Comparison of ENCODE assay signal across 8 cellular contexts in the genomic region with DNA sequence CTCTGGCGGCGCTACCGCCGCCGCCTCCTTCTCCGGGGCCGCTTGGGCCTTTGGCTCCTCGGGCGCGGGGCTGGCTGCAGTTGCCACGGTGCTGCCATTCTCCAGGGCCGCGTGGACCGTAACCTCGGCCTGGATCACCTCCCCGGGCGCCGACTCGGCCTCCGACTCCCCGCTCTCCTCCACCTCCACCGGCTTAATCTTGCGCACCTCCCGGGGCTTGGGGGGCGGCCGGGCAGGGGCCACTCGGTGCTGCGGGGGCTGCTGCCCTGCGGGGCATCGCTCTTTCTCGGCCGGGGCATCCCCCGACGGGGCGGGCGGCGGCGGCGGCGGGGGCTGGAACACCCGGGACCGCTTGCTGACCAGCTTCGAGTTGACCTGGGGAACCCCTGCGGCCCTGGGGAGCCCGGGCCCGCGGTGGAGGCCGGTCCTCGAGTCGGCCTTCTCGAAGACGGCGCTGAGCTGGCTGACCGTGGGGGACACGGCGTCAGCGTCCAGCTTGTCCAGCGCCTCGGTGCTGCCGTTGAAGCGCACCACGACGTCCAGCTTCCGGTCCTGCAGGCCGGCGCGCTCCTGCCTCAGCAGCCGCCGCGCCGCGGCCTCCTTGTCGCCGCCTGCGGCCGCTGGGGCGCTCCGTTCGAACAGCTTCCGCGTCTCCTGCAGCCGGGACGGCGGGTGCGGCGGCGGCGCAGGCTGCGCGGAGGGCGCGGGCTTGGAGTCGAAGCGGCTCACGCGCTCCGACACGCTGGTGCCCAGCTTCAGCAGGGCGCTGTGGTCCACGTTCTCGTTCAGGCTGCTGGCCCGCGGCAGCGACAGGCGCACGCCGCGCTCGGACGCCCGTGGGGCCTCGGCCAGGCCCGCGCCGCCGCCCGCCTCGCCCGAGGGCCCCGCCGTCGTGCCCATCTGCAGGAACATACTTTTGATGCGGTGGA. TPM values are rescaled to one million over a fixed set of nuclear protein-coding genes. Genes with fewer than 3 reads are reported as not detected.
DNase-seq lines count a peak whose midpoint lies in the region; ATAC-seq and TF ChIP-seq lines count a peak whose summit lies in the region.

No MANE protein-coding gene starts in this region.

- no peak overlapping the region for H3K9ac ChIP-seq in neural progenitor cell

- H3K27ac Mint-ChIP-seq in activated T-helper 1 cell treated with anti-CD3 and anti-CD28 coated beads, Interleukin-12 subunit alpha, Interleukin-12 subunit beta, Interleukin-2, Interleukin-4 antibody, amounts not matched to agents 30 ng/mL and 10 ng/mL and 1 ng/mL, durations not matched to agents 14 hours and 24 hours and 36 hours = peak overlapping the region; percentile 94
- no peak overlapping the region for H3K27ac Mint-ChIP-seq in neural progenitor cell

- H3K4me2 ChIP-seq in neural progenitor cell = peak overlapping the region; percentile 96

- peaks cover 48% of the 10 kb centered on the region for H3K79me2 ChIP-seq in neural progenitor cell (ENCODE audit: low read depth)

- no peak for ATAC-seq in GM19452 (IDR thresholded peaks at IDR 0.05; ENCODE audit: unreplicated experiment)
- no peak for ATAC-seq in HG03432 (IDR thresholded peaks at IDR 0.05; ENCODE audit: unreplicated experiment)

- intact Hi-C loops in activated T-helper 1 cell treated with anti-CD3 and anti-CD28 coated beads, Interleukin-12 subunit alpha, Interleukin-12 subunit beta, Interleukin-2, Interleukin-4 antibody, amounts not matched to agents 30 ng/mL and 10 ng/mL and 1 ng/mL, durations not matched to agents 14 hours and 24 hours and 36 hours (cut with micrococcal nuclease) = loop anchor here (2.0 to 5.0 kb wide), 3 partner anchors 19 to 472 kb away; a partner anchor contains a TSS

- H3K4me3 Mint-ChIP-seq in activated T-helper 1 cell treated with anti-CD3 and anti-CD28 coated beads, Interleukin-12 subunit alpha, Interleukin-12 subunit beta, Interleukin-2, Interleukin-4 antibody, amounts not matched to agents 30 ng/mL and 10 ng/mL and 1 ng/mL, durations not matched to agents 14 hours and 24 hours and 36 hours = peak overlapping the region; percentile 98
- H3K4me3 Mint-ChIP-seq in neural progenitor cell = peak overlapping the region; percentile 87

- H3K4me1 Mint-ChIP-seq in activated T-helper 1 cell treated with anti-CD3 and anti-CD28 coated beads, Interleukin-12 subunit alpha, Interleukin-12 subunit beta, Interleukin-2, Interleukin-4 antibody, amounts not matched to agents 30 ng/mL and 10 ng/mL and 1 ng/mL, durations not matched to agents 14 hours and 24 hours and 36 hours (ENCODE audit: low read depth) = peaks cover 51% of the 10 kb centered on the region
- peaks cover 43% of the 10 kb centered on the region for H3K4me1 Mint-ChIP-seq in neural progenitor cell

- H3F3A ChIP-seq in neural progenitor cell (ENCODE audit: low read depth) = peaks cover 29% of the 10 kb centered on the region

- H3K36me3 ChIP-seq in neural progenitor cell = no peaks in the 10 kb centered on the region

- no peaks in the 10 kb centered on the region for H3K9me3 ChIP-seq in neural progenitor cell (ENCODE audit: low read depth)

- no peak overlapping the region for H3K27ac ChIP-seq in neural progenitor cell

- H3K4me3 ChIP-seq in fibroblast of villous mesenchyme (ENCODE audit: low read depth, low read length) (peak overlapping the region; percentile 85), neural progenitor cell (peak overlapping the region; percentile 78)

- H3K9me3 Mint-ChIP-seq in activated T-helper 1 cell treated with anti-CD3 and anti-CD28 coated beads, Interleukin-12 subunit alpha, Interleukin-12 subunit beta, Interleukin-2, Interleukin-4 antibody, amounts not matched to agents 30 ng/mL and 10 ng/mL and 1 ng/mL, durations not matched to agents 14 hours and 24 hours and 36 hours = no peaks in the 10 kb centered on the region
- H3K9me3 Mint-ChIP-seq in neural progenitor cell = no peaks in the 10 kb centered on the region

- H3K4me1 ChIP-seq in neural progenitor cell = peaks cover 37% of the 10 kb centered on the region

- peaks cover 22% of the 10 kb centered on the region for H3K36me3 Mint-ChIP-seq in activated T-helper 1 cell treated with anti-CD3 and anti-CD28 coated beads, Interleukin-12 subunit alpha, Interleukin-12 subunit beta, Interleukin-2, Interleukin-4 antibody, amounts not matched to agents 30 ng/mL and 10 ng/mL and 1 ng/mL, durations not matched to agents 14 hours and 24 hours and 36 hours (ENCODE audit: low read depth)
- H3K36me3 Mint-ChIP-seq in neural progenitor cell = peaks cover 4% of the 10 kb centered on the region

- TF ChIP-seq CTCF in fibroblast of villous mesenchyme (IDR thresholded peaks at IDR 0.05; ENCODE audit: insufficient read depth, low read depth, low read length) = peak; percentile 8
- TF ChIP-seq CTCF in neural progenitor cell (IDR thresholded peaks at IDR 0.05) = peak; percentile 14

- H2AFZ ChIP-seq in neural progenitor cell (replicated peaks) = no peak overlapping the region

- no peaks in the 10 kb centered on the region for H3K27me3 Mint-ChIP-seq in activated T-helper 1 cell treated with anti-CD3 and anti-CD28 coated beads, Interleukin-12 subunit alpha, Interleukin-12 subunit beta, Interleukin-2, Interleukin-4 antibody, amounts not matched to agents 30 ng/mL and 10 ng/mL and 1 ng/mL, durations not matched to agents 14 hours and 24 hours and 36 hours (ENCODE audit: insufficient read depth)
- H3K27me3 Mint-ChIP-seq in neural progenitor cell (ENCODE audit: insufficient read depth, low read depth) = peaks cover 8% of the 10 kb centered on the region

- peaks cover 55% of the 10 kb centered on the region for H4K20me1 ChIP-seq in neural progenitor cell (ENCODE audit: low read depth)

- H3K27me3 ChIP-seq in neural progenitor cell = peaks cover 13% of the 10 kb centered on the region

- DNase-seq in NCI-H2029 (lab: John Stamatoyannopoulos, UW) (peak; percentile 38), NCI-H2029 treated with DMSO at 0.1 percent for 48 hours (lab: John Stamatoyannopoulos, UW) (no peak), NCI-H69 (lab: John Stamatoyannopoulos, UW) (peak; percentile 82), fibroblast of villous mesenchyme (ENCODE audit: low read depth) (peak; percentile 67), neural progenitor cell (ENCODE audit: low spot score) (peak; percentile 87)
- peak; percentile 45 for DNase-seq in activated T-helper 1 cell treated with anti-CD3 and anti-CD28 coated beads, Interleukin-12 subunit alpha, Interleukin-12 subunit beta, Interleukin-2, Interleukin-4 antibody, amounts not matched to agents 30 ng/mL and 10 ng/mL and 1 ng/mL, durations not matched to agents 14 hours and 24 hours and 36 hours (ENCODE audit: low spot score)

RNA-seq across cellular contexts. Expression of a gene that starts 0.8 kb away (rescaled TPM):
- total RNA-seq in activated T-helper 1 cell treated with anti-CD3 and anti-CD28 coated beads, Interleukin-12 subunit alpha, Interleukin-12 subunit beta, Interleukin-2, Interleukin-4 antibody, amounts not matched to agents 30 ng/mL and 10 ng/mL and 1 ng/mL, durations not matched to agents 14 hours and 24 hours and 36 hours = 97.1 and 101 TPM in 2 replicates
- 38.7 and 47.1 TPM in 2 replicates for total RNA-seq in fibroblast of villous mesenchyme
- 12.0 and 31.4 TPM in 2 replicates for total RNA-seq in neural progenitor cell (ENCODE audit: low replicate concordance)

RNA-seq across cellular contexts. Expression of a gene that starts 16.1 kb away (rescaled TPM):
- total RNA-seq in activated T-helper 1 cell treated with anti-CD3 and anti-CD28 coated beads, Interleukin-12 subunit alpha, Interleukin-12 subunit beta, Interleukin-2, Interleukin-4 antibody, amounts not matched to agents 30 ng/mL and 10 ng/mL and 1 ng/mL, durations not matched to agents 14 hours and 24 hours and 36 hours = 0.32 and 0.49 TPM in 2 replicates
- total RNA-seq in fibroblast of villous mesenchyme (0.32 TPM in 1 of 2 replicates, not detected in the other), neural progenitor cell (ENCODE audit: low replicate concordance) (1.5 TPM in 1 of 2 replicates, not detected in the other)

RNA-seq across cellular contexts. Expression of a gene that starts 19.7 kb away (rescaled TPM):
- total RNA-seq in activated T-helper 1 cell treated with anti-CD3 and anti-CD28 coated beads, Interleukin-12 subunit alpha, Interleukin-12 subunit beta, Interleukin-2, Interleukin-4 antibody, amounts not matched to agents 30 ng/mL and 10 ng/mL and 1 ng/mL, durations not matched to agents 14 hours and 24 hours and 36 hours = 1.6 and 3.6 TPM in 2 replicates
- 4.7 and 5.8 TPM in 2 replicates for total RNA-seq in fibroblast of villous mesenchyme
- 8.7 and 27.9 TPM in 2 replicates for total RNA-seq in neural progenitor cell (ENCODE audit: low replicate concordance)

RNA-seq across cellular contexts. Expression of a gene that starts 51.7 kb away (rescaled TPM):
- 1.2 and 2.0 TPM in 2 replicates for total RNA-seq in activated T-helper 1 cell treated with anti-CD3 and anti-CD28 coated beads, Interleukin-12 subunit alpha, Interleukin-12 subunit beta, Interleukin-2, Interleukin-4 antibody, amounts not matched to agents 30 ng/mL and 10 ng/mL and 1 ng/mL, durations not matched to agents 14 hours and 24 hours and 36 hours
- 2,749 and 5,894 TPM in 2 replicates for total RNA-seq in fibroblast of villous mesenchyme
- 1.1 and 4.2 TPM in 2 replicates for total RNA-seq in neural progenitor cell (ENCODE audit: low replicate concordance)

RNA-seq across cellular contexts. Expression of a gene that starts 54.5 kb away (rescaled TPM):
- total RNA-seq in activated T-helper 1 cell treated with anti-CD3 and anti-CD28 coated beads, Interleukin-12 subunit alpha, Interleukin-12 subunit beta, Interleukin-2, Interleukin-4 antibody, amounts not matched to agents 30 ng/mL and 10 ng/mL and 1 ng/mL, durations not matched to agents 14 hours and 24 hours and 36 hours = 13.7 and 16.9 TPM in 2 replicates
- total RNA-seq in fibroblast of villous mesenchyme (20.3 and 20.6 TPM in 2 replicates), neural progenitor cell (ENCODE audit: low replicate concordance) (12.6 and 17.3 TPM in 2 replicates)
